28 cellular contexts compared by ENCODE assay signal in genomic region chr7:109986701-109987100, GRCh38.
"Had no signal": no experiment of that assay in that cellular context is flagged by ENCODE, and none has a peak within 500 bp of the region (broad histone marks: within the 10 kb centered on the region; RNA-seq: fewer than 3 reads in every experiment).

No MANE protein-coding gene starts in this region.

- H3K36me3 ChIP-seq: cardiac muscle cell, heart right ventricle, left lung, lower lobe of right lung, neural progenitor cell, suprapubic skin, tibial artery, upper lobe of right lung had no signal

- H3K9ac ChIP-seq: neural progenitor cell, SK-N-SH had no signal

- H3K27me3 Mint-ChIP-seq: activated CD8-positive, alpha-beta T cell treated with anti-CD3 and anti-CD28 coated beads for 36 hours; T-helper 17 cell had no signal

- H3K27ac ChIP-seq: body of pancreas, cardiac muscle cell, heart right ventricle, left lung, lower lobe of right lung, neural progenitor cell, suprapubic skin, tibial artery, upper lobe of right lung had no signal

- H3K4me3 ChIP-seq: body of pancreas, cardiac muscle cell, heart right ventricle, left lung, lower lobe of right lung, neural progenitor cell, suprapubic skin, tibial artery, upper lobe of right lung had no signal

- H3K4me1 Mint-ChIP-seq: activated CD4-positive, alpha-beta T cell treated with anti-CD3 and anti-CD28 coated beads, Interleukin-2, amount 10 ng/mL, durations not matched to agents 7 days and 5 days; natural killer cell; T-helper 17 cell had no signal

- ATAC-seq: activated CD8-positive, alpha-beta T cell treated with anti-CD3 and anti-CD28 coated beads for 36 hours; body of pancreas; esophagus mucosa; heart right ventricle; left lung; lower lobe of right lung; natural killer cell; sciatic nerve; T-helper 17 cell; upper lobe of right lung had no signal

- H3K4me2 ChIP-seq: neural progenitor cell, SK-N-SH had no signal

- H3K9me2 ChIP-seq: SK-N-SH had no signal

- H3K4me3 Mint-ChIP-seq: activated CD4-positive, alpha-beta T cell treated with anti-CD3 and anti-CD28 coated beads, Interleukin-2, amount 10 ng/mL, durations not matched to agents 7 days and 5 days; activated CD8-positive, alpha-beta T cell treated with anti-CD3 and anti-CD28 coated beads for 36 hours; activated naive CD8-positive, alpha-beta T cell; natural killer cell; neural progenitor cell; T-helper 17 cell had no signal

- H3K27ac Mint-ChIP-seq: activated CD4-positive, alpha-beta T cell treated with anti-CD3 and anti-CD28 coated beads, Interleukin-2, amount 10 ng/mL, durations not matched to agents 7 days and 5 days; activated CD8-positive, alpha-beta T cell treated with anti-CD3 and anti-CD28 coated beads for 36 hours; activated naive CD8-positive, alpha-beta T cell; natural killer cell; neural progenitor cell; T-helper 17 cell had no signal

- H3K9me3 Mint-ChIP-seq: activated CD4-positive, alpha-beta T cell treated with anti-CD3 and anti-CD28 coated beads, Interleukin-2, amount 10 ng/mL, durations not matched to agents 7 days and 5 days; activated CD8-positive, alpha-beta T cell treated with anti-CD3 and anti-CD28 coated beads for 36 hours had no signal

- H3K36me3 Mint-ChIP-seq: activated naive CD8-positive, alpha-beta T cell; natural killer cell; neural progenitor cell had no signal

- H3K4me1 ChIP-seq: body of pancreas, heart right ventricle, left lung, lower lobe of right lung, neural progenitor cell, suprapubic skin, tibial artery, upper lobe of right lung had no signal

- DNase-seq: activated CD4-positive, alpha-beta T cell treated with anti-CD3 and anti-CD28 coated beads, Interleukin-2, amount 10 ng/mL, durations not matched to agents 7 days and 5 days; activated CD4-positive, CD25-positive, alpha-beta regulatory T cell treated with anti-CD3 and anti-CD28 coated beads, Interleukin-2, amount 50 U/mL, for 72 hours; activated CD8-positive, alpha-beta T cell treated with anti-CD3 and anti-CD28 coated beads for 36 hours; activated effector memory CD4-positive, alpha-beta T cell treated with Interleukin-2 at 50 U/mL for 16 hours; activated naive CD4-positive, alpha-beta T cell treated with Interleukin-2 at 50 U/mL for 16 hours; anterior cingulate cortex; body of pancreas; cerebellar nuclear complex; cortex of kidney; foreskin fibroblast; heart right ventricle; left lung; lower lobe of right lung; mesenchymal stem cell; natural killer cell; SK-N-SH; small intestine; stimulated activated naive CD4-positive, alpha-beta T cell; T-helper 17 cell; T1000; tibial artery; upper lobe of right lung had no signal

- H2AFZ ChIP-seq: neural progenitor cell had no signal

- H3K9me3 ChIP-seq: body of pancreas, left lung, lower lobe of right lung, suprapubic skin, tibial artery, upper lobe of right lung had no signal

- H3K27me3 ChIP-seq: body of pancreas, cardiac muscle cell, heart right ventricle, left lung, neural progenitor cell, suprapubic skin, tibial artery, upper lobe of right lung had no signal
